28 cellular contexts compared by ENCODE assay signal in genomic region chr5:177091232-177091631, GRCh38.
"Had no signal": no experiment of that assay in that cellular context is flagged by ENCODE, and none has a peak within 500 bp of the region (broad histone marks: within the 10 kb centered on the region; RNA-seq: fewer than 3 reads in every experiment).

No MANE protein-coding gene starts in this region.

- H3K27me3 ChIP-seq: colonic mucosa had no signal

- H3K4me3 ChIP-seq: colonic mucosa, esophagus squamous epithelium, gastrocnemius medialis, heart right ventricle, left lung, lung had no signal

- H3K4me1 ChIP-seq: colonic mucosa had no signal

- H3K27ac Mint-ChIP-seq: dendritic cell treated with granulocyte-macrophage colony-stimulating factor and Interleukin-4, amounts not matched to agents 40 ng/mL and 50 ng/mL, for 4 days; endodermal cell; memory B cell had no signal

- H3K9me3 ChIP-seq: colonic mucosa, esophagus squamous epithelium, gastrocnemius medialis, heart right ventricle, left lung had no signal

- DNase-seq: colonic mucosa; cortex of kidney; effector CD8-positive, alpha-beta T cell; effector memory CD8-positive, alpha-beta T cell; erythroblast; esophagus squamous epithelium; foreskin fibroblast; foreskin melanocyte; gastrocnemius medialis; glutamatergic neuron; head of caudate nucleus; heart right ventricle; hippocampal formation; left cardiac atrium; left lung; left ventricle myocardium superior; mammary epithelial cell; mesendoderm; midbrain had no signal

- H3K9me3 Mint-ChIP-seq: dendritic cell treated with granulocyte-macrophage colony-stimulating factor and Interleukin-4, amounts not matched to agents 40 ng/mL and 50 ng/mL, for 4 days; effector memory CD8-positive, alpha-beta T cell; endodermal cell; memory B cell had no signal

- ATAC-seq: effector memory CD8-positive, alpha-beta T cell; esophagus mucosa; gastrocnemius medialis; heart right ventricle; left cardiac atrium; left lung; left ventricle myocardium superior had no signal

- H3K4me3 Mint-ChIP-seq: dendritic cell treated with granulocyte-macrophage colony-stimulating factor and Interleukin-4, amounts not matched to agents 40 ng/mL and 50 ng/mL, for 4 days; effector memory CD8-positive, alpha-beta T cell; endodermal cell; memory B cell had no signal

- FAIRE-seq: endometrium, islet of Langerhans, keratinocyte had no signal

- H3K36me3 Mint-ChIP-seq: memory B cell had no signal

- H3K27ac ChIP-seq: colonic mucosa, epithelial cell of prostate, esophagus squamous epithelium, gastrocnemius medialis, heart right ventricle, left lung had no signal

- H3K36me3 ChIP-seq: colonic mucosa, esophagus squamous epithelium, gastrocnemius medialis, heart right ventricle, left lung had no signal
